8 cellular contexts compared by ENCODE assay signal in the genomic region with DNA sequence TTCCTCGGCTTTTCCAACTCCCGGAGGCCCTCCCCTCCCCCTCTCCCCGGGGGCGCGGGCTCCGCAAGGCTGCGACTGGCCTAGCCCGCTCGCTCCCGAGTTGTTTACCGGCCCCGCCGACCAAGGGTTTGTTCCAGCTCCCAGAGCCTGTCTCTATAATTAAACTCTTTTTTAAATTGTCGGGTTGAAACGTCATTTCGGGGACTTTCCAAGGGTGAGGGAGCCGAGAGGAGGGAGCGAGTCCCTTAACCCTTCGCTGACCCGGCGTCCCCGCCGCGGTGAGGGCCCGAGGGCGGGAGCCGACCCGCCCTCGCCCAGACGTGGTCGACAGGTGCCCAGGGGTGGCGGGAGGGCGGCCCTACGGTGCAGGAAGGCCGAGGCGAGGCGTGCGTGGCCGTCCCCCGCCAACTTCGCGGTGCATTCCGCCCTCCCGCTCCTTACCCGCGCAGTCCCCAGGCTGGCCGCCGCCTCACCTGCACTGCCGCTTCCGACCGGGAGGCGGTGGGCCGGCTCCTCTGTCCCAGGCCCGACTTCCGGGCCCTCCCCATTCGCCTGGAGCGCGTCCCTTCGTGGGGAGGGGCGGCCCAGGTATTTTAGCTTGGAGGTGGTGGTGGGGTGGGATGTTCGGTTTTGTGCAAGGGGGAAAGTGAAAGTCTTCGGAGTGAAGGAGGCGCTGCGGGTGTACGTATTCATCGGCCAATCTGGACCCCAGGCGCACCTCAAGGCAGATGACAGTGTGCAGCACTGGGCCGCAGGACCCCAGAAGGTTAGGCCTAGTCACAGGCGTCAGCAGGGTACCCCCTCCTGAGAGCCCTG. TPM values are rescaled to one million over a fixed set of nuclear protein-coding genes. Genes with fewer than 3 reads are reported as not detected.
DNase-seq lines count a peak whose midpoint lies in the region; ATAC-seq and TF ChIP-seq lines count a peak whose summit lies in the region.

No MANE protein-coding gene starts in this region.

- peak overlapping the region; percentile 72 for H3K4me3 ChIP-seq in GM12864 (ENCODE audit: low read depth, low read length)
- H3K4me3 ChIP-seq in choroid plexus epithelial cell (ENCODE audit: low read depth, low read length) = peak overlapping the region; percentile 98

- peak; percentile 57 for TF ChIP-seq CTCF in GM12864 (IDR thresholded peaks at IDR 0.05; ENCODE audit: low read depth, low read length, missing control alignments)
- TF ChIP-seq CTCF in choroid plexus epithelial cell (conservative IDR thresholded peaks at IDR 0.05; ENCODE audit: low read depth, low read length) = peak; percentile 65

- peak; percentile 61 for ATAC-seq in left lobe of liver

- DNase-seq in GM12864 (ENCODE audit: low read depth) (peak; percentile 83), GOT3 (lab: John Stamatoyannopoulos, UW) (peak; percentile 6), LoVo (ENCODE audit: low spot score) (peak; percentile 82), choroid plexus epithelial cell (ENCODE audit: low read depth) (peak; percentile 86), left lobe of liver (ENCODE audit: low spot score) (peak; percentile 86), middle frontal gyrus (ENCODE audit: extremely low spot score, low spot score) (no peak)
- peak; percentile 83 for DNase-seq in activated CD4-positive, CD25-positive, alpha-beta regulatory T cell treated with anti-CD3 and anti-CD28 coated beads, Interleukin-2, amount 50 U/mL, for 72 hours
- peak; percentile 69 to 72 for DNase-seq in stimulated activated CD4-positive, alpha-beta T cell treated with anti-CD3 and anti-CD28 coated beads, Interleukin-2, amount 100 ng/mL, for 48 hours

RNA-seq across cellular contexts. Expression of a gene that starts 2.9 kb away (rescaled TPM):
- 236 TPM for total RNA-seq in left lobe of liver
